In the genomic region with DNA sequence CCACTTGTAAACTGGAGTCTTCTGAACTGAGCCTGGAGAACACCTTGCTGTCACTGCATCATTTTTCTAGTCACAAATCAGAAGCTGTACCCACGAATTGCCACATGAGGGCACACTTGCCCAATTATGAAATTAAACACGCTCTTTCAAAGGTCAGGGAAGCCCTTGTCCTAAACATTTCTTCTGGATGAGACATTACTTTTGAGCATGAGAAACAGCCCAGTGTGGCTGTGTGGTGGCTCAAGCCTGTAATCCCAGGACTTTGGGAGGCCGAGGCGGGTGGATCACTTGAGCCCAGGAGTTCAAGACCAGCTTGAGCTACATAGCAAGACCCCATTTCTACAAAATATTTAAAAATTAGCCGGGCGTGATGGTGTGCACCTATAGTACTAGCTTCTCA, we compare ENCODE assay signal across 8 cellular contexts. TPM values are rescaled to one million over a fixed set of nuclear protein-coding genes. Genes with fewer than 3 reads are reported as not detected.
DNase-seq lines count a peak whose midpoint lies in the region; ATAC-seq, FAIRE-seq and TF ChIP-seq lines count a peak whose summit lies in the region.

No MANE protein-coding gene starts in this region.

- no peak overlapping the region for H3K4me2 ChIP-seq in A549

- TF ChIP-seq POLR2A in A549 (IDR thresholded peaks at IDR 0.05; ENCODE audit: low read length) = no peak

- POLR2A ChIA-PET in A549 (lab: Yijun Ruan, JAX) = interaction anchor here (1.0 kb wide), 1 partner anchor 160 kb away, joined by 8 read pairs; no protein-coding TSS in a partner anchor

- H3K9me3 ChIP-seq in A549 = no peaks in the 10 kb centered on the region

- no peak overlapping the region for H3K4me3 ChIP-seq in A549
- no peak overlapping the region for H3K4me3 ChIP-seq in GM12864 (ENCODE audit: low read depth, low read length)

- WGBS in A549 (ENCODE audit: missing lambda C conversion rate) = 35% methylated on average over 6 of the region's 6 CpGs

- intact Hi-C loops in left colon (cut with DNase I, micrococcal nuclease) = loop anchor here in 1 of 2 donors (5.0 to 10.0 kb wide), 3 partner anchors 112 to 298 kb away; no protein-coding TSS in a partner anchor

- DNase-seq in A549 (ENCODE audit: low read depth in 1 of 2, low spot score in 1 of 2) (peak; percentile 61 to 64), GM12864 (ENCODE audit: low read depth) (peak; percentile 16), NCI-H1417 treated with DMSO at 0.1 percent for 48 hours (lab: John Stamatoyannopoulos, UW) (peak; percentile 22), T-helper 2 cell (peak in 3 of 5 experiments; percentile 1 to 38 (median 18)), left colon (peak in 1 of 2 donors; percentile 37)
- DNase-seq in central memory CD4-positive, alpha-beta T cell = peak; percentile 24
- peak; percentile 3 to 21 (median 10) for DNase-seq in stimulated activated CD4-positive, alpha-beta T cell treated with anti-CD3 and anti-CD28 coated beads, TNF-alpha, amount 100 ng/mL, for 24 hours (ENCODE audit: low read depth in 3 of 3)

- FAIRE-seq in A549 (lab: Jason Lieb, UNC) = peak; percentile 59

- ATAC-seq in A549 (peak; percentile 62 to 83), left colon (peak; percentile 67), HG03280 (IDR thresholded peaks at IDR 0.05; ENCODE audit: unreplicated experiment) (no peak)

- CTCF ChIA-PET in A549 (lab: Yijun Ruan, JAX) = interaction anchor here (0.6 to 10.1 kb wide), 25 partner anchors 9 to 330 kb away, joined by 3 to 243 read pairs (median 4); a partner anchor contains a TSS

- TF ChIP-seq EP300 in A549 (IDR thresholded peaks at IDR 0.05) = no peak

- no peak overlapping the region for H3K27ac ChIP-seq in A549

- peak; percentile 75 to 81 for TF ChIP-seq RAD21 in A549 (conservative IDR thresholded peaks at IDR 0.05 in 1 of 2, IDR thresholded peaks at IDR 0.05 in 1 of 2)

- peak; percentile 73 for TF ChIP-seq CTCF in A549 (IDR thresholded peaks at IDR 0.05)
- TF ChIP-seq CTCF in GM12864 (IDR thresholded peaks at IDR 0.05; ENCODE audit: low read depth, low read length, missing control alignments) = peak; percentile 74

- no peaks in the 10 kb centered on the region for H3K4me1 ChIP-seq in A549

TF ChIP-seq in A549, 52 proteins besides CTCF, POLR2A, EP300 and RAD21:
- TF ChIP-seq CEBPB (IDR thresholded peaks at IDR 0.05) (peak in 1 of 2 experiments; percentile 41; a peak in 1 of 4 replicates), SMC3 (IDR thresholded peaks at IDR 0.05) (peak; percentile 74), FOSL2 (IDR thresholded peaks at IDR 0.05) (no peak), FOSL2 (CRISPR knock-in tag; IDR thresholded peaks at IDR 0.05) (no peak)
- TF ChIP-seq, protein P1, sequence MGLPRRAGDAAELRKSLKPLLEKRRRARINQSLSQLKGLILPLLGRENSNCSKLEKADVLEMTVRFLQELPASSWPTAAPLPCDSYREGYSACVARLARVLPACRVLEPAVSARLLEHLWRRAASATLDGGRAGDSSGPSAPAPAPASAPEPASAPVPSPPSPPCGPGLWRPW (IDR thresholded peaks at IDR 0.05) = no peak
- TF ChIP-seq, protein P2, sequence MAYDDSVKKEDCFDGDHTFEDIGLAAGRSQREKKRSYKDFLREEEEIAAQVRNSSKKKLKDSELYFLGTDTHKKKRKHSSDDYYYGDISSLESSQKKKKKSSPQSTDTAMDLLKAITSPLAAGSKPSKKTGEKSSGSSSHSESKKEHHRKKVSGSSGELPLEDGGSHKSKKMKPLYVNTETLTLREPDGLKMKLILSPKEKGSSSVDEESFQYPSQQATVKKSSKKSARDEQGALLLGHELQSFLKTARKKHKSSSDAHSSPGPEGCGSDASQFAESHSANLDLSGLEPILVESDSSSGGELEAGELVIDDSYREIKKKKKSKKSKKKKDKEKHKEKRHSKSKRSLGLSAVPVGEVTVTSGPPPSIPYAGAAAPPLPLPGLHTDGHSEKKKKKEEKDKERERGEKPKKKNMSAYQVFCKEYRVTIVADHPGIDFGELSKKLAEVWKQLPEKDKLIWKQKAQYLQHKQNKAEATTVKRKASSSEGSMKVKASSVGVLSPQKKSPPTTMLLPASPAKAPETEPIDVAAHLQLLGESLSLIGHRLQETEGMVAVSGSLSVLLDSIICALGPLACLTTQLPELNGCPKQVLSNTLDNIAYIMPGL (CRISPR knock-in tag; IDR thresholded peaks at IDR 0.05; ENCODE audit: borderline replicate concordance) = no peak
- TF ChIP-seq, protein P3, sequence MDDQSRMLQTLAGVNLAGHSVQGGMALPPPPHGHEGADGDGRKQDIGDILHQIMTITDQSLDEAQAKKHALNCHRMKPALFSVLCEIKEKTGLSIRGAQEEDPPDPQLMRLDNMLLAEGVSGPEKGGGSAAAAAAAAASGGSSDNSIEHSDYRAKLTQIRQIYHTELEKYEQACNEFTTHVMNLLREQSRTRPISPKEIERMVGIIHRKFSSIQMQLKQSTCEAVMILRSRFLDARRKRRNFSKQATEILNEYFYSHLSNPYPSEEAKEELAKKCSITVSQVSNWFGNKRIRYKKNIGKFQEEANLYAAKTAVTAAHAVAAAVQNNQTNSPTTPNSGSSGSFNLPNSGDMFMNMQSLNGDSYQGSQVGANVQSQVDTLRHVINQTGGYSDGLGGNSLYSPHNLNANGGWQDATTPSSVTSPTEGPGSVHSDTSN (IDR thresholded peaks at IDR 0.05) = no peak

RNA-seq across cellular contexts. Expression of a gene that starts 27.5 kb away (rescaled TPM):
- polyA plus RNA-seq in A549 (2011; rRNA removed) = not detected in 2 replicates
- not detected in 2 replicates for polyA plus RNA-seq in A549 (2012; cell fraction: cytosol; rRNA removed)
- not detected in 2 replicates for polyA plus RNA-seq in A549 (2012; cell fraction: nucleus; rRNA removed)
- not detected in 3 replicates for polyA plus RNA-seq in A549 (2017; fragmentation: RNase III; extraction: RNeasy Plus Mini Kit Qiagen cat#74134 plus additional on column Dnase treatment)
- polyA minus RNA-seq in A549 (2011; rRNA and poly(A)+ RNA removed) = not detected in 2 replicates
- not detected for total RNA-seq in left colon
